23 cellular contexts compared by ENCODE assay signal in genomic region chr7:40350100-40350499, GRCh38.
DNase-seq lines count a peak whose midpoint lies in the region; ATAC-seq, FAIRE-seq and TF ChIP-seq lines count a peak whose summit lies in the region.
"Had no signal": no experiment of that assay in that cellular context is flagged by ENCODE, and none has a peak within 500 bp of the region (broad histone marks: within the 10 kb centered on the region; RNA-seq: fewer than 3 reads in every experiment).

No MANE protein-coding gene starts in this region.

- CTCF ChIA-PET in A549 (lab: Yijun Ruan, JAX): interaction anchor here (2.5 kb wide), 1 partner anchor 19 kb away, joined by 8 read pairs; no protein-coding TSS in a partner anchor

- H3K9ac ChIP-seq in kidney (ENCODE audit: low read length in 2 of 2): no peak overlapping the region
- H3K9ac ChIP-seq: BLaER1, GM23248 had no signal

- no peak overlapping the region for H3K4me2 ChIP-seq in A549
- H3K4me2 ChIP-seq: BLaER1 had no signal

- TF ChIP-seq POLR2A in A549 (IDR thresholded peaks at IDR 0.05; ENCODE audit: low read length): no peak

- ATAC-seq in A549: no peak
- no peak for ATAC-seq in GM18520 (IDR thresholded peaks at IDR 0.05; ENCODE audit: unreplicated experiment)
- no peak for ATAC-seq in stimulated activated effector memory CD8-positive, alpha-beta T cell treated with anti-CD3 and anti-CD28 coated beads, Interleukin-12 subunit alpha, Interleukin-12 subunit beta, amount 100 ng/mL, for 72 hours
- ATAC-seq in omental fat pad (ENCODE audit: low FRiP score): no peak
- ATAC-seq: CD8-positive, alpha-beta T cell had no signal

- H3K36me3 ChIP-seq in kidney (ENCODE audit: control insufficient read depth in 1 of 2, insufficient read depth in 2 of 2, low read length in 2 of 2): no peaks in the 10 kb centered on the region
- H3K36me3 ChIP-seq: BLaER1 had no signal

- no peak for TF ChIP-seq EP300 in A549 (IDR thresholded peaks at IDR 0.05)

- no peaks in the 10 kb centered on the region for H3K9me3 Mint-ChIP-seq in stimulated activated effector memory CD8-positive, alpha-beta T cell treated with anti-CD3 and anti-CD28 coated beads, Interleukin-12 subunit alpha, Interleukin-12 subunit beta, amount 100 ng/mL, for 72 hours
- H3K9me3 Mint-ChIP-seq: CD8-positive, alpha-beta T cell had no signal

- TF ChIP-seq RAD21 in A549 (conservative IDR thresholded peaks at IDR 0.05 in 1 of 2, IDR thresholded peaks at IDR 0.05 in 1 of 2): no peak

- H3K4me1 ChIP-seq in A549: no peaks in the 10 kb centered on the region
- H3K4me1 ChIP-seq in kidney (ENCODE audit: control insufficient read depth in 1 of 2, insufficient read depth in 1 of 2, low read depth in 1 of 2, low read length in 2 of 2): no peaks in the 10 kb centered on the region
- H3K4me1 ChIP-seq: BLaER1, Caco-2 had no signal

- no peak overlapping the region for H3K4me3 Mint-ChIP-seq in stimulated activated effector memory CD8-positive, alpha-beta T cell treated with anti-CD3 and anti-CD28 coated beads, Interleukin-12 subunit alpha, Interleukin-12 subunit beta, amount 100 ng/mL, for 72 hours
- H3K4me3 Mint-ChIP-seq: B cell; CD4-positive, CD25-positive, alpha-beta regulatory T cell; CD8-positive, alpha-beta T cell had no signal

- H3K4me1 Mint-ChIP-seq in stimulated activated effector memory CD8-positive, alpha-beta T cell treated with anti-CD3 and anti-CD28 coated beads, Interleukin-12 subunit alpha, Interleukin-12 subunit beta, amount 100 ng/mL, for 72 hours: no peaks in the 10 kb centered on the region
- H3K4me1 Mint-ChIP-seq: B cell had no signal

- POLR2A ChIA-PET in A549 (lab: Yijun Ruan, JAX): no interaction called here

- TF ChIP-seq CTCF in A549 (IDR thresholded peaks at IDR 0.05) (no peak), kidney (IDR thresholded peaks at IDR 0.05; ENCODE audit: borderline replicate concordance, extremely low read depth, insufficient read depth) (no peak), omental fat pad (IDR thresholded peaks at IDR 0.05) (no peak)

- FAIRE-seq in A549 (lab: Jason Lieb, UNC): no peak
- FAIRE-seq in RCC 7860 (lab: Jason Lieb, UNC): peak; percentile 74
- peak; percentile 50 for FAIRE-seq in kidney (lab: Jason Lieb, UNC)
- FAIRE-seq: GM12891, GM18507, H1 had no signal

- H3K9me3 ChIP-seq in A549 (no peaks in the 10 kb centered on the region), kidney (ENCODE audit: control insufficient read depth in 1 of 2, low read length in 2 of 2) (no peaks in the 10 kb centered on the region)
- H3K9me3 ChIP-seq: BLaER1, Caco-2 had no signal

- no peak for DNase-seq in A549 (ENCODE audit: low read depth in 1 of 2, low spot score in 1 of 2)
- DNase-seq in RCC 7860 (ENCODE audit: low spot score): no peak
- no peak for DNase-seq in kidney
- DNase-seq in G401 (ENCODE audit: low spot score): no peak
- no peak for DNase-seq in stimulated activated effector memory CD8-positive, alpha-beta T cell treated with anti-CD3 and anti-CD28 coated beads, Interleukin-12 subunit alpha, Interleukin-12 subunit beta, amount 100 ng/mL, for 72 hours (ENCODE audit: low spot score in 2 of 2)
- DNase-seq in omental fat pad (ENCODE audit: low spot score): no peak
- DNase-seq: 8988T; Caco-2; CD4-positive, CD25-positive, alpha-beta regulatory T cell; CD8-positive, alpha-beta T cell; DMS153; DND-41; GF-D8; GM23248; H7; HCEC 1CT had no signal

- H3K36me3 Mint-ChIP-seq in stimulated activated effector memory CD8-positive, alpha-beta T cell treated with anti-CD3 and anti-CD28 coated beads, Interleukin-12 subunit alpha, Interleukin-12 subunit beta, amount 100 ng/mL, for 72 hours: no peaks in the 10 kb centered on the region
- H3K36me3 Mint-ChIP-seq: CD4-positive, CD25-positive, alpha-beta regulatory T cell; CD8-positive, alpha-beta T cell had no signal

- H3K4me3 ChIP-seq in A549: no peak overlapping the region
- H3K4me3 ChIP-seq in kidney (ENCODE audit: low read length in 2 of 2): no peak overlapping the region
- H3K4me3 ChIP-seq: BLaER1, GM23248 had no signal

- H3K27ac ChIP-seq in A549 (no peak overlapping the region), kidney (ENCODE audit: low read depth in 2 of 2, low read length in 2 of 2) (no peak overlapping the region)
- H3K27ac ChIP-seq: BLaER1, C4-2B, GM23248 had no signal

- intact Hi-C loops in kidney (cut with DNase I): no loop called here

- in situ Hi-C loops in G401 (cut with HindIII; ENCODE audit: low sequenced_read_pairs): no loop called here

- no peak overlapping the region for H3K27ac Mint-ChIP-seq in stimulated activated effector memory CD8-positive, alpha-beta T cell treated with anti-CD3 and anti-CD28 coated beads, Interleukin-12 subunit alpha, Interleukin-12 subunit beta, amount 100 ng/mL, for 72 hours
- H3K27ac Mint-ChIP-seq: B cell; CD4-positive, CD25-positive, alpha-beta regulatory T cell; CD8-positive, alpha-beta T cell had no signal

- WGBS in A549 (ENCODE audit: missing lambda C conversion rate): 32% methylated on average over 4 of the region's 4 CpGs

TF ChIP-seq in A549, 52 proteins besides CTCF, POLR2A, EP300 and RAD21:
- TF ChIP-seq ZC3H11A (IDR thresholded peaks at IDR 0.05) (peak; percentile 27; the same call in 1 of the 2 replicates), CBX8 (IDR thresholded peaks at IDR 0.05) (no peak), RNF2 (IDR thresholded peaks at IDR 0.05; ENCODE audit: borderline replicate concordance, low read depth) (no peak), JUN (IDR thresholded peaks at IDR 0.05) (no peak), EHMT2 (IDR thresholded peaks at IDR 0.05; ENCODE audit: low read depth) (no peak)
